Comparison of ENCODE assay signal across 8 cellular contexts in genomic region chr22:38461057-38461413, GRCh38. TPM values are rescaled to one million over a fixed set of nuclear protein-coding genes. Genes with fewer than 3 reads are reported as not detected.
A peak's percentile ranks its signal among the peaks of the same experiment; 100 is the strongest.
DNase-seq lines count a peak whose midpoint lies in the region; ATAC-seq and TF ChIP-seq lines count a peak whose summit lies in the region.

No MANE protein-coding gene starts in this region.

- H3K4me3 ChIP-seq in tibial artery: peak overlapping the region; percentile 8 to 22

- peaks cover 93% of the 10 kb centered on the region for H3K27me3 Mint-ChIP-seq in activated T-cell treated with anti-CD3 and anti-CD28 coated beads, Interleukin-2, amount 50 U/mL, for 72 hours (ENCODE audit: low read depth)
- H3K27me3 Mint-ChIP-seq in brain: peaks cover 19% of the 10 kb centered on the region

- peak overlapping the region; percentile 36 to 58 for H3K4me3 Mint-ChIP-seq in activated T-cell treated with anti-CD3 and anti-CD28 coated beads, Interleukin-2, amount 50 U/mL, for 72 hours
- peak overlapping the region; percentile 57 to 78 (median 62) for H3K4me3 Mint-ChIP-seq in brain

- H3K27me3 ChIP-seq in tibial artery: peaks cover 0 to 55% of the 10 kb centered on the region in 2 donors

- no peaks in the 10 kb centered on the region for H3K36me3 Mint-ChIP-seq in activated T-cell treated with anti-CD3 and anti-CD28 coated beads, Interleukin-2, amount 50 U/mL, for 72 hours (ENCODE audit: insufficient read depth in 2 of 2)
- H3K36me3 Mint-ChIP-seq in brain: no peaks in the 10 kb centered on the region

- H3K27ac Mint-ChIP-seq in activated T-cell treated with anti-CD3 and anti-CD28 coated beads, Interleukin-2, amount 50 U/mL, for 72 hours: no peak overlapping the region
- H3K27ac Mint-ChIP-seq in brain: peak overlapping the region; percentile 41 to 92 (median 83)

- TF ChIP-seq CTCF in brain (conservative IDR thresholded peaks at IDR 0.05) (no peak), tibial artery (IDR thresholded peaks at IDR 0.05) (no peak)

- intact Hi-C loops in tibial artery (cut with DNase I; ENCODE audit: low total_unique reads): no loop called here

- H3K4me1 Mint-ChIP-seq in activated T-cell treated with anti-CD3 and anti-CD28 coated beads, Interleukin-2, amount 50 U/mL, for 72 hours (ENCODE audit: low read depth): peaks cover 17% of the 10 kb centered on the region
- H3K4me1 Mint-ChIP-seq in brain: peaks cover 78% of the 10 kb centered on the region

- no peaks in the 10 kb centered on the region for H3K36me3 ChIP-seq in tibial artery

- DNase-seq in activated T-cell treated with anti-CD3 and anti-CD28 coated beads, Interleukin-2, amount 50 U/mL, for 72 hours: no peak
- no peak for DNase-seq in activated T-cell treated with anti-CD3 and anti-CD28 coated beads, Interleukin-2, amount 50 U/mL, for 48 hours
- no peak for DNase-seq in left lobe of liver (ENCODE audit: low spot score)
- no peak for DNase-seq in tibial artery
- DNase-seq in stimulated activated CD4-positive, alpha-beta T cell treated with anti-CD3 and anti-CD28 coated beads, Interleukin-1b, Interleukin-23, amount 100 ng/mL, for 48 hours: no peak
- DNase-seq in retina: no peak
- DNase-seq in HCEC 1CT: no peak

- H3K9me3 Mint-ChIP-seq in activated T-cell treated with anti-CD3 and anti-CD28 coated beads, Interleukin-2, amount 50 U/mL, for 72 hours: no peaks in the 10 kb centered on the region
- H3K9me3 Mint-ChIP-seq in brain: peaks cover 0 to 18% (median 0%) of the 10 kb centered on the region in 5 experiments

- H3K9me3 ChIP-seq in tibial artery: no peaks in the 10 kb centered on the region

- no peak overlapping the region for H3K27ac ChIP-seq in tibial artery

- peak; percentile 23 to 33 for ATAC-seq in activated T-cell treated with anti-CD3 and anti-CD28 coated beads, Interleukin-2, amount 50 U/mL, for 72 hours (replicated peaks in 1 of 2)
- ATAC-seq in left lobe of liver: peak; percentile 10

- peaks cover 0 to 19% (median 11%) of the 10 kb centered on the region in 4 donors for H3K4me1 ChIP-seq in tibial artery

RNA-seq across cellular contexts. Expression of gene KCNJ4, which starts 6.0 kb away (rescaled TPM):
- total RNA-seq in activated T-cell treated with anti-CD3 and anti-CD28 coated beads, Interleukin-2, amount 50 U/mL, for 72 hours: not detected
- polyA plus RNA-seq in brain (ENCODE audit: insufficient read depth, low read depth, low replicate concordance): 18.1 TPM
- not detected for total RNA-seq in left lobe of liver

RNA-seq across cellular contexts. Expression of gene KDELR3, which starts 6.9 kb away (rescaled TPM):
- under 1 TPM; 0.31 to 0.37 TPM for total RNA-seq in activated T-cell treated with anti-CD3 and anti-CD28 coated beads, Interleukin-2, amount 50 U/mL, for 72 hours
- polyA plus RNA-seq in brain (ENCODE audit: insufficient read depth, low read depth, low replicate concordance): 1.1 TPM
- 15.2 TPM for total RNA-seq in left lobe of liver

RNA-seq across cellular contexts. Expression of gene DDX17, which starts 45.1 kb away (rescaled TPM):
- 100 to 1,000 TPM; 374 to 431 TPM for total RNA-seq in activated T-cell treated with anti-CD3 and anti-CD28 coated beads, Interleukin-2, amount 50 U/mL, for 72 hours
- polyA plus RNA-seq in brain (ENCODE audit: insufficient read depth, low read depth, low replicate concordance): 88.0 TPM
- total RNA-seq in left lobe of liver: 174 TPM

Comparison
In these comparisons a context has a peak if more than half of its experiments do, and no peak if none do; other contexts are left out.
1. RNA of gene KDELR3, which starts 6.9 kb away (total RNA-seq): 15.2 TPM in left lobe of liver (single experiment); 0.31 to 0.37 TPM in activated T-cell treated with anti-CD3 and anti-CD28 coated beads, Interleukin-2, amount 50 U/mL, for 72 hours; every median in the first group is over 10 times any median in the second.